22 cellular contexts compared by ENCODE assay signal in genomic region chr1:168751195-168751650, GRCh38. TPM values are rescaled to one million over a fixed set of nuclear protein-coding genes. Genes with fewer than 3 reads are reported as not detected.
A peak's percentile ranks its signal among the peaks of the same experiment; 100 is the strongest.
DNase-seq lines count a peak whose midpoint lies in the region; ATAC-seq, FAIRE-seq and TF ChIP-seq lines count a peak whose summit lies in the region.
"Had no signal": no experiment of that assay in that cellular context is flagged by ENCODE, and none has a peak within 500 bp of the region (broad histone marks: within the 10 kb centered on the region; RNA-seq: fewer than 3 reads in every experiment).

No MANE protein-coding gene starts in this region.

- H3K9me3 Mint-ChIP-seq in chondrocyte (ENCODE audit: low read depth) = peaks cover 4% of the 10 kb centered on the region
- no peaks in the 10 kb centered on the region for H3K9me3 Mint-ChIP-seq in nephron progenitor cell
- no peaks in the 10 kb centered on the region for H3K9me3 Mint-ChIP-seq in activated naive CD8-positive, alpha-beta T cell treated with anti-CD3 and anti-CD28 coated beads, Interleukin-2, amount 50 U/mL, for 24 hours
- H3K9me3 Mint-ChIP-seq: activated B cell treated with CpG ODN at 0.5 μM for 24 hours; activated naive CD8-positive, alpha-beta T cell treated with anti-CD3 and anti-CD28 coated beads for 36 hours; activated T-helper 1 cell treated with anti-CD3 and anti-CD28 coated beads, Interleukin-12 subunit alpha, Interleukin-12 subunit beta, Interleukin-2, Interleukin-4 antibody, amounts not matched to agents 30 ng/mL and 10 ng/mL and 1 ng/mL, durations not matched to agents 14 hours and 24 hours and 36 hours; CD4-positive, alpha-beta T cell; natural killer cell treated with Interleukin-12 subunit alpha and Interleukin-12 subunit beta and Interleukin-15 and Interleukin-18, amount 100 ng/mL, for 72 hours; stimulated activated naive CD8-positive, alpha-beta T cell treated with anti-CD3 and anti-CD28 coated beads, Interleukin-15, Interleukin-2, amounts not matched to agents 100 ng/mL and 50 ng/mL, for 24 hours had no signal

- peaks cover 35% of the 10 kb centered on the region for H3K4me1 Mint-ChIP-seq in chondrocyte (ENCODE audit: low read depth)
- peaks cover 40% of the 10 kb centered on the region for H3K4me1 Mint-ChIP-seq in nephron progenitor cell
- H3K4me1 Mint-ChIP-seq in activated naive CD8-positive, alpha-beta T cell treated with anti-CD3 and anti-CD28 coated beads, Interleukin-2, amount 50 U/mL, for 24 hours = peaks cover 7% of the 10 kb centered on the region
- H3K4me1 Mint-ChIP-seq: activated B cell treated with CpG ODN at 0.5 μM for 24 hours had no signal

- no peak overlapping the region for H3K4me2 ChIP-seq in Loucy (ENCODE audit: low read depth, low read length, poor library complexity, severe bottlenecking)

- no peaks in the 10 kb centered on the region for H3K4me1 ChIP-seq in Loucy (ENCODE audit: insufficient read depth, low read length, poor library complexity, severe bottlenecking)

- H3K4me3 ChIP-seq in Loucy (ENCODE audit: low read length, poor library complexity, severe bottlenecking) = no peak overlapping the region

- in situ Hi-C loops in Caki2 (cut with HindIII; ENCODE audit: low pct_unique_long_range_greater_than_20kb, low sequenced_read_pairs) = no loop called here

- H2AFZ ChIP-seq in Loucy (ENCODE audit: low read length) = 0 out of 2 replicates have a peak overlapping the region, but pooled peaks have one; percentile 5

- no peak overlapping the region for H3K4me3 Mint-ChIP-seq in chondrocyte (ENCODE audit: unreplicated experiment)
- no peak overlapping the region for H3K4me3 Mint-ChIP-seq in nephron progenitor cell
- no peak overlapping the region for H3K4me3 Mint-ChIP-seq in activated naive CD8-positive, alpha-beta T cell treated with anti-CD3 and anti-CD28 coated beads, Interleukin-2, amount 50 U/mL, for 24 hours
- H3K4me3 Mint-ChIP-seq: activated B cell treated with CpG ODN at 0.5 μM for 24 hours; activated naive CD8-positive, alpha-beta T cell treated with anti-CD3 and anti-CD28 coated beads for 36 hours; activated T-helper 1 cell treated with anti-CD3 and anti-CD28 coated beads, Interleukin-12 subunit alpha, Interleukin-12 subunit beta, Interleukin-2, Interleukin-4 antibody, amounts not matched to agents 30 ng/mL and 10 ng/mL and 1 ng/mL, durations not matched to agents 14 hours and 24 hours and 36 hours; CD4-positive, alpha-beta T cell; natural killer cell treated with Interleukin-12 subunit alpha and Interleukin-12 subunit beta and Interleukin-15 and Interleukin-18, amount 100 ng/mL, for 72 hours; stimulated activated naive CD8-positive, alpha-beta T cell treated with anti-CD3 and anti-CD28 coated beads, Interleukin-15, Interleukin-2, amounts not matched to agents 100 ng/mL and 50 ng/mL, for 24 hours had no signal

- H3F3A ChIP-seq in Loucy (ENCODE audit: low read depth) = no peaks in the 10 kb centered on the region

- no peaks in the 10 kb centered on the region for H4K20me1 ChIP-seq in Loucy (ENCODE audit: insufficient read depth, low read length, poor library complexity, severe bottlenecking)

- ATAC-seq in activated naive CD8-positive, alpha-beta T cell treated with anti-CD3 and anti-CD28 coated beads, Interleukin-2, amount 50 U/mL, for 24 hours = no peak
- ATAC-seq: natural killer cell treated with Interleukin-12 subunit alpha and Interleukin-12 subunit beta and Interleukin-15 and Interleukin-18, amount 100 ng/mL, for 72 hours; right cardiac atrium had no signal

- no peaks in the 10 kb centered on the region for H3K79me2 ChIP-seq in Loucy (ENCODE audit: insufficient read depth, low read length)

- H3K9me2 ChIP-seq in Loucy (replicated peaks; ENCODE audit: low read depth, low read length) = no peaks in the 10 kb centered on the region

- DNase-seq in Caki2 (ENCODE audit: low read depth) (peak; percentile 78), chondrocyte (ENCODE audit: low spot score) (no peak), nephron progenitor cell (no peak), DMS114 treated with DMSO at 0.1 percent for 48 hours (lab: John Stamatoyannopoulos, UW; ENCODE audit: unreplicated experiment) (no peak), RPMI8226 (no peak), HTR-8/SVneo (ENCODE audit: insufficient read length, low spot score) (no peak)
- no peak for DNase-seq in activated naive CD8-positive, alpha-beta T cell treated with anti-CD3 and anti-CD28 coated beads, Interleukin-2, amount 50 U/mL, for 24 hours
- DNase-seq: activated B cell treated with CpG ODN at 0.5 μM for 24 hours; activated CD8-positive, alpha-beta memory T cell treated with anti-CD3 and anti-CD28 coated beads for 24 hours; activated naive CD8-positive, alpha-beta T cell treated with anti-CD3 and anti-CD28 coated beads for 36 hours; caudate nucleus; CD4-positive, alpha-beta T cell; mammary epithelial cell; MM.1S; NCI-H1930; NCI-H510A treated with DMSO at 0.1 percent for 48 hours; right cardiac atrium had no signal

- H3K36me3 Mint-ChIP-seq in chondrocyte (ENCODE audit: low read depth) (no peaks in the 10 kb centered on the region), nephron progenitor cell (ENCODE audit: low read depth) (no peaks in the 10 kb centered on the region)
- H3K36me3 Mint-ChIP-seq in activated naive CD8-positive, alpha-beta T cell treated with anti-CD3 and anti-CD28 coated beads, Interleukin-2, amount 50 U/mL, for 24 hours (ENCODE audit: low read depth) = no peaks in the 10 kb centered on the region
- H3K36me3 Mint-ChIP-seq: activated naive CD8-positive, alpha-beta T cell treated with anti-CD3 and anti-CD28 coated beads for 36 hours; natural killer cell treated with Interleukin-12 subunit alpha and Interleukin-12 subunit beta and Interleukin-15 and Interleukin-18, amount 100 ng/mL, for 72 hours had no signal

- H3K9me3 ChIP-seq in Loucy (ENCODE audit: insufficient read depth, low read depth, low read length) = no peaks in the 10 kb centered on the region

- H3K27me3 ChIP-seq in Loucy (ENCODE audit: insufficient read depth, low read length, poor library complexity, severe bottlenecking) = no peaks in the 10 kb centered on the region

- H3K27me3 Mint-ChIP-seq in chondrocyte (ENCODE audit: low read depth) (no peaks in the 10 kb centered on the region), nephron progenitor cell (ENCODE audit: low read depth, poor library complexity) (peaks cover 3% of the 10 kb centered on the region)
- H3K27me3 Mint-ChIP-seq in activated naive CD8-positive, alpha-beta T cell treated with anti-CD3 and anti-CD28 coated beads, Interleukin-2, amount 50 U/mL, for 24 hours = peaks cover 14% of the 10 kb centered on the region

- H3K27ac Mint-ChIP-seq in chondrocyte (ENCODE audit: unreplicated experiment) = peak overlapping the region; percentile 47
- peak overlapping the region; percentile 78 for H3K27ac Mint-ChIP-seq in nephron progenitor cell
- no peak overlapping the region for H3K27ac Mint-ChIP-seq in activated naive CD8-positive, alpha-beta T cell treated with anti-CD3 and anti-CD28 coated beads, Interleukin-2, amount 50 U/mL, for 24 hours
- H3K27ac Mint-ChIP-seq: activated B cell treated with CpG ODN at 0.5 μM for 24 hours; activated naive CD8-positive, alpha-beta T cell treated with anti-CD3 and anti-CD28 coated beads for 36 hours; activated T-helper 1 cell treated with anti-CD3 and anti-CD28 coated beads, Interleukin-12 subunit alpha, Interleukin-12 subunit beta, Interleukin-2, Interleukin-4 antibody, amounts not matched to agents 30 ng/mL and 10 ng/mL and 1 ng/mL, durations not matched to agents 14 hours and 24 hours and 36 hours; CD4-positive, alpha-beta T cell; natural killer cell treated with Interleukin-12 subunit alpha and Interleukin-12 subunit beta and Interleukin-15 and Interleukin-18, amount 100 ng/mL, for 72 hours; stimulated activated naive CD8-positive, alpha-beta T cell treated with anti-CD3 and anti-CD28 coated beads, Interleukin-15, Interleukin-2, amounts not matched to agents 100 ng/mL and 50 ng/mL, for 24 hours had no signal

- H3K9ac ChIP-seq in Loucy (ENCODE audit: low read depth, low read length, poor library complexity, severe bottlenecking) = no peak overlapping the region

- H3K36me3 ChIP-seq in Loucy (ENCODE audit: insufficient read depth, low read length) = no peaks in the 10 kb centered on the region

- no peak for TF ChIP-seq CTCF in Loucy (conservative IDR thresholded peaks at IDR 0.05; ENCODE audit: low read length)
- TF ChIP-seq CTCF in chondrocyte (IDR thresholded peaks at IDR 0.05) = no peak
- TF ChIP-seq CTCF in nephron progenitor cell (IDR thresholded peaks at IDR 0.05) = no peak

- FAIRE-seq in HTR-8/SVneo (lab: Jason Lieb, UNC) = no peak

RNA-seq across cellular contexts. Expression of gene DPT, which starts 22.2 kb away (rescaled TPM):
- total RNA-seq in Caki2 (2014; rRNA removed; shearing (Covaris generic); ENCODE audit: low replicate concordance) = not detected in 2 replicates
- 11.3 to 30.2 TPM (median 13.0 TPM) in 3 replicates for total RNA-seq in chondrocyte
- total RNA-seq: activated B cell treated with CpG ODN at 0.5 μM for 24 hours; activated naive CD8-positive, alpha-beta T cell treated with anti-CD3 and anti-CD28 coated beads for 36 hours; activated T-helper 1 cell treated with anti-CD3 and anti-CD28 coated beads, Interleukin-12 subunit alpha, Interleukin-12 subunit beta, Interleukin-2, Interleukin-4 antibody, amounts not matched to agents 30 ng/mL and 10 ng/mL and 1 ng/mL, durations not matched to agents 14 hours and 24 hours and 36 hours; CD4-positive, alpha-beta T cell; mammary epithelial cell; natural killer cell treated with Interleukin-12 subunit alpha and Interleukin-12 subunit beta and Interleukin-15 and Interleukin-18, amount 100 ng/mL, for 72 hours; T-helper 2 cell treated with Interferon-gamma antibody and Interleukin-4, amounts not matched to agents 100 ng/mL and 5 ng/mL, for 36 hours had no signal

Comparison
In these comparisons a context has a peak if more than half of its experiments do, and no peak if none do; other contexts are left out.
1. RNA of gene DPT, which starts 22.2 kb away (total RNA-seq): 11.3 to 30.2 TPM in chondrocyte; not detected in Caki2; every median in the first group is over 10 times any median in the second.